ENCODE assay signal across 26 cellular contexts in the genomic region with DNA sequence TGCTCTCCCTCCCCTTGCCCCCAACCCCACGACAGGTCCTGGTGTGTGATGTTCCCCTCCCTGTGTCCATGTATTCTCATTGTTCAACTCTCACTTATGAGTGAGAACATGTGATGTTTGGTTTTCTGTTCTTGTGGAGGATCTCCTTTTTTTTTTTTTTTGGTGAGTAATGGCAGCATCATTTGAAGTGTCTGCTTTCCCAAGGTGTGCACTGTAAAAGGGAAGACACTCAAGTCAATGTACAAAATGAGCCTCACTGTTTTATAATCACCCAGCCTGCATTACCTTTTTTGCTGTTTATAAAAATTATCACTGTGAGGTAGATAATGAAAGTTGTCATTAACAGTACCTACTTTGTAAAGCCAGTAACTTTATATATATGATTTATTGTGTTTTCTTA.
"Had no signal": no experiment of that assay in that cellular context is flagged by ENCODE, and none has a peak within 500 bp of the region (broad histone marks: within the 10 kb centered on the region; RNA-seq: fewer than 3 reads in every experiment).

No MANE protein-coding gene starts in this region.

- H3K36me3 Mint-ChIP-seq: memory B cell; naive B cell; natural killer cell treated with Interleukin-12 subunit alpha and Interleukin-12 subunit beta and Interleukin-15 and Interleukin-18, amount 100 ng/mL, for 72 hours; stimulated activated effector memory CD8-positive, alpha-beta T cell treated with anti-CD3 and anti-CD28 coated beads, Interleukin-12 subunit alpha, Interleukin-12 subunit beta, amount 100 ng/mL, for 72 hours had no signal

- H3K9me3 ChIP-seq: esophagus muscularis mucosa, heart right ventricle, left ventricle myocardium inferior, lower lobe of right lung, neutrophil, pancreas, stomach, thyroid gland, vagina had no signal

- H3K4me1 Mint-ChIP-seq: memory B cell; naive B cell; stimulated activated effector memory CD8-positive, alpha-beta T cell treated with anti-CD3 and anti-CD28 coated beads, Interleukin-12 subunit alpha, Interleukin-12 subunit beta, amount 100 ng/mL, for 72 hours had no signal

- H3K36me3 ChIP-seq: esophagus muscularis mucosa, heart right ventricle, left ventricle myocardium inferior, lower lobe of right lung, neutrophil, pancreas, stomach, thyroid gland, vagina had no signal

- H3K27me3 ChIP-seq: esophagus muscularis mucosa, neutrophil, pancreas, stomach, thyroid gland, vagina had no signal

- DNase-seq: dorsolateral prefrontal cortex; effector CD4-positive, alpha-beta T cell; foreskin melanocyte; glutamatergic neuron; heart right ventricle; hippocampal formation; left cardiac atrium; left ventricle myocardium inferior; lower lobe of right lung; naive B cell; pancreas; stimulated activated CD4-positive, alpha-beta T cell treated with anti-CD3 and anti-CD28 coated beads, Interleukin-2, amount 100 ng/mL, for 24 hours; stimulated activated CD4-positive, alpha-beta T cell treated with anti-CD3 and anti-CD28 coated beads, Interleukin-4, amount 100 ng/mL, for 24 hours; stimulated activated naive CD4-positive, alpha-beta T cell treated with Interleukin-2 at 50 U/mL for 16 hours; stomach; thyroid gland had no signal

- H3K27ac ChIP-seq: dorsolateral prefrontal cortex, esophagus muscularis mucosa, heart right ventricle, left ventricle myocardium inferior, lower lobe of right lung, neutrophil, pancreas, stomach, thyroid gland, vagina had no signal

- FAIRE-seq: colon, islet of Langerhans, pancreas had no signal

- H3K4me3 ChIP-seq: dorsolateral prefrontal cortex, esophagus muscularis mucosa, heart right ventricle, left ventricle myocardium inferior, lower lobe of right lung, pancreas, stomach, thyroid gland, vagina had no signal

- H3K4me1 ChIP-seq: esophagus muscularis mucosa, heart right ventricle, left ventricle myocardium inferior, lower lobe of right lung, pancreas, stomach, thyroid gland had no signal

- ATAC-seq: heart right ventricle; left cardiac atrium; lower lobe of right lung; natural killer cell treated with Interleukin-12 subunit alpha and Interleukin-12 subunit beta and Interleukin-15 and Interleukin-18, amount 100 ng/mL, for 72 hours; pancreas; sciatic nerve; stimulated activated effector memory CD8-positive, alpha-beta T cell treated with anti-CD3 and anti-CD28 coated beads, Interleukin-12 subunit alpha, Interleukin-12 subunit beta, amount 100 ng/mL, for 72 hours had no signal

- H3K9me3 Mint-ChIP-seq: natural killer cell treated with Interleukin-12 subunit alpha and Interleukin-12 subunit beta and Interleukin-15 and Interleukin-18, amount 100 ng/mL, for 72 hours; neural crest cell; stimulated activated effector memory CD8-positive, alpha-beta T cell treated with anti-CD3 and anti-CD28 coated beads, Interleukin-12 subunit alpha, Interleukin-12 subunit beta, amount 100 ng/mL, for 72 hours had no signal

- H3K4me3 Mint-ChIP-seq: memory B cell; naive B cell; natural killer cell treated with Interleukin-12 subunit alpha and Interleukin-12 subunit beta and Interleukin-15 and Interleukin-18, amount 100 ng/mL, for 72 hours; stimulated activated effector memory CD8-positive, alpha-beta T cell treated with anti-CD3 and anti-CD28 coated beads, Interleukin-12 subunit alpha, Interleukin-12 subunit beta, amount 100 ng/mL, for 72 hours had no signal

- H3K27ac Mint-ChIP-seq: memory B cell; naive B cell; natural killer cell treated with Interleukin-12 subunit alpha and Interleukin-12 subunit beta and Interleukin-15 and Interleukin-18, amount 100 ng/mL, for 72 hours; stimulated activated effector memory CD8-positive, alpha-beta T cell treated with anti-CD3 and anti-CD28 coated beads, Interleukin-12 subunit alpha, Interleukin-12 subunit beta, amount 100 ng/mL, for 72 hours had no signal
